ENCODE assay signal across 11 cellular contexts in genomic region chrX:39519213-39519544, GRCh38.
DNase-seq lines count a peak whose midpoint lies in the region; ATAC-seq and TF ChIP-seq lines count a peak whose summit lies in the region.
"Had no signal": no experiment of that assay in that cellular context is flagged by ENCODE, and none has a peak within 500 bp of the region (broad histone marks: within the 10 kb centered on the region; RNA-seq: fewer than 3 reads in every experiment).

No MANE protein-coding gene starts in this region.

- no peak overlapping the region for H3K9ac ChIP-seq in neural progenitor cell
- H3K9ac ChIP-seq: BLaER1 treated with 17β-estradiol and CSF1 and Interleukin-3, amounts not matched to agents 10 nM and 100 nM had no signal

- H3K9me3 Mint-ChIP-seq in neural progenitor cell (peaks cover 22% of the 10 kb centered on the region), progenitor cell of endocrine pancreas (ENCODE audit: low read depth) (peaks cover 13% of the 10 kb centered on the region)
- H3K9me3 Mint-ChIP-seq: activated naive CD8-positive, alpha-beta T cell treated with anti-CD3 and anti-CD28 coated beads, Interleukin-2, amount 50 U/mL, for 24 hours had no signal

- H3K27ac Mint-ChIP-seq in neural progenitor cell (peak overlapping the region; percentile 81), progenitor cell of endocrine pancreas (no peak overlapping the region)
- H3K27ac Mint-ChIP-seq: activated naive CD8-positive, alpha-beta T cell treated with anti-CD3 and anti-CD28 coated beads, Interleukin-2, amount 50 U/mL, for 24 hours had no signal

- H3K4me2 ChIP-seq in neural progenitor cell, result peak overlapping the region; percentile 41
- H3K4me2 ChIP-seq: BLaER1 treated with 17β-estradiol and CSF1 and Interleukin-3, amounts not matched to agents 10 nM and 100 nM had no signal

- peak overlapping the region; percentile 8 for H3K27ac ChIP-seq in neural progenitor cell
- H3K27ac ChIP-seq: BLaER1 treated with 17β-estradiol and CSF1 and Interleukin-3, amounts not matched to agents 10 nM and 100 nM had no signal

- peaks cover 15% of the 10 kb centered on the region for H3K27me3 Mint-ChIP-seq in neural progenitor cell (ENCODE audit: insufficient read depth, low read depth)
- H3K27me3 Mint-ChIP-seq in progenitor cell of endocrine pancreas, result peaks cover 6% of the 10 kb centered on the region
- H3K27me3 Mint-ChIP-seq: activated naive CD8-positive, alpha-beta T cell treated with anti-CD3 and anti-CD28 coated beads, Interleukin-2, amount 50 U/mL, for 24 hours had no signal

- H3K4me1 Mint-ChIP-seq in neural progenitor cell, result peaks cover 49% of the 10 kb centered on the region
- H3K4me1 Mint-ChIP-seq in progenitor cell of endocrine pancreas (ENCODE audit: low read depth), result peaks cover 5% of the 10 kb centered on the region

- TF ChIP-seq CTCF in neural progenitor cell (IDR thresholded peaks at IDR 0.05) (no peak), progenitor cell of endocrine pancreas (IDR thresholded peaks at IDR 0.05; ENCODE audit: unreplicated experiment) (no peak)

- peak overlapping the region; percentile 54 for H2AFZ ChIP-seq in neural progenitor cell (replicated peaks)

- H4K20me1 ChIP-seq in neural progenitor cell (ENCODE audit: low read depth), result no peaks in the 10 kb centered on the region
- H4K20me1 ChIP-seq: BLaER1 treated with 17β-estradiol and CSF1 and Interleukin-3, amounts not matched to agents 10 nM and 100 nM had no signal

- H3K27me3 ChIP-seq in neural progenitor cell, result no peaks in the 10 kb centered on the region
- H3K27me3 ChIP-seq: BLaER1 treated with 17β-estradiol and CSF1 and Interleukin-3, amounts not matched to agents 10 nM and 100 nM had no signal

- no peaks in the 10 kb centered on the region for H3K79me2 ChIP-seq in neural progenitor cell (ENCODE audit: low read depth)

- H3K36me3 Mint-ChIP-seq in neural progenitor cell (no peaks in the 10 kb centered on the region), progenitor cell of endocrine pancreas (ENCODE audit: insufficient read depth) (no peaks in the 10 kb centered on the region)

- DNase-seq in COR-L47 (lab: John Stamatoyannopoulos, UW) (peak; percentile 71), NCI-H2107 (lab: John Stamatoyannopoulos, UW) (peak; percentile 75), cerebellum (ENCODE audit: low spot score) (peak; percentile 32), neural progenitor cell (ENCODE audit: low spot score) (no peak), EL (no peak), GM19240 (ENCODE audit: insufficient read length, low spot score) (no peak), progenitor cell of endocrine pancreas (ENCODE audit: low spot score, unreplicated experiment) (no peak)
- DNase-seq: activated naive CD8-positive, alpha-beta T cell treated with anti-CD3 and anti-CD28 coated beads, Interleukin-2, amount 50 U/mL, for 24 hours; foreskin melanocyte had no signal

- ATAC-seq in HG03280 (IDR thresholded peaks at IDR 0.05; ENCODE audit: unreplicated experiment), result no peak
- ATAC-seq: activated naive CD8-positive, alpha-beta T cell treated with anti-CD3 and anti-CD28 coated beads, Interleukin-2, amount 50 U/mL, for 24 hours had no signal

- no peak overlapping the region for H3K4me3 ChIP-seq in neural progenitor cell
- H3K4me3 ChIP-seq: BLaER1 treated with 17β-estradiol and CSF1 and Interleukin-3, amounts not matched to agents 10 nM and 100 nM had no signal

- H3K4me3 Mint-ChIP-seq in neural progenitor cell (peak overlapping the region; percentile 41), progenitor cell of endocrine pancreas (ENCODE audit: low read depth) (no peak overlapping the region)
- H3K4me3 Mint-ChIP-seq: activated naive CD8-positive, alpha-beta T cell treated with anti-CD3 and anti-CD28 coated beads, Interleukin-2, amount 50 U/mL, for 24 hours had no signal

- H3K36me3 ChIP-seq in neural progenitor cell, result no peaks in the 10 kb centered on the region
- H3K36me3 ChIP-seq: BLaER1 treated with 17β-estradiol and CSF1 and Interleukin-3, amounts not matched to agents 10 nM and 100 nM had no signal

- H3K9me3 ChIP-seq in neural progenitor cell (ENCODE audit: low read depth), result no peaks in the 10 kb centered on the region

- peaks cover 48% of the 10 kb centered on the region for H3K4me1 ChIP-seq in neural progenitor cell

- H3F3A ChIP-seq in neural progenitor cell (ENCODE audit: low read depth), result peaks cover 35% of the 10 kb centered on the region

Comparison
In these comparisons a context has a peak if more than half of its experiments do, and no peak if none do; other contexts are left out.
1. DNase-seq: peak in COR-L47 (single experiment), NCI-H2107 (single experiment) and cerebellum (single experiment); none in neural progenitor cell (single experiment), EL (single experiment), GM19240 (single experiment) and progenitor cell of endocrine pancreas (single experiment).